9 cellular contexts compared by ENCODE assay signal in the genomic region with DNA sequence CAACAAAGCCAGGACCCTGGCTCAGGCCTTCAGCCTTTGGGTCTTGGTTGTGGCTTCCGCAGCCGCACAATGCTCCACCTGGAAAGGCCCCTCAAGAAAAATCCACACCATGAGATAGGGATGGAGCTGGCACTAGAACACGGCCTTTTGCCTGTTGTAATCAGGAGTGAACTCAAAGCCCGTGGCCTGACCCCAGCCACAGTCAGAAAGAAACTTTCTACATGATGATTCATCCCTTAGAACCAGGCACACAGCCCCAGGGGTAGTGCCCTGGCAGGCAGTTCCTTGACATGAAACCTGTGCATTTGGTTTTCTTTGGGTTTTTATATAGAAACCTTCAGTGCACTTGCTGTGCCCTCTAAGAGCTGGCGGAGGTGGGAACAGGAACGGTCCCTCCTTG. TPM values are rescaled to one million over a fixed set of nuclear protein-coding genes. Genes with fewer than 3 reads are reported as not detected.
DNase-seq lines count a peak whose midpoint lies in the region; ATAC-seq and TF ChIP-seq lines count a peak whose summit lies in the region.
"Had no signal": no experiment of that assay in that cellular context is flagged by ENCODE, and none has a peak within 500 bp of the region (broad histone marks: within the 10 kb centered on the region; RNA-seq: fewer than 3 reads in every experiment).

No MANE protein-coding gene starts in this region.

- H3K4me1 Mint-ChIP-seq in HFFc6 (ENCODE audit: low read depth) = no peaks in the 10 kb centered on the region

- H3K27ac ChIP-seq in RWPE2 (ENCODE audit: poor library complexity, severe bottlenecking) (peak overlapping the region; percentile 34), substantia nigra (ENCODE audit: low read depth, low read length, poor library complexity, severe bottlenecking) (peak overlapping the region; percentile 97)
- H3K27ac ChIP-seq: KMS-11 had no signal

- TF ChIP-seq CTCF in RWPE2 (IDR thresholded peaks at IDR 0.05; ENCODE audit: poor library complexity, severe bottlenecking) = no peak
- TF ChIP-seq CTCF in foreskin fibroblast (IDR thresholded peaks at IDR 0.05; ENCODE audit: low read depth, low read length) = no peak
- TF ChIP-seq CTCF in HFFc6 (IDR thresholded peaks at IDR 0.05) = no peak

- no peaks in the 10 kb centered on the region for H3K9me3 ChIP-seq in RWPE2 (ENCODE audit: severe bottlenecking)

- H3K4me3 ChIP-seq in RWPE2 (ENCODE audit: severe bottlenecking) (no peak overlapping the region), foreskin fibroblast (ENCODE audit: low read depth in 1 of 2, low read length in 2 of 2) (no peak overlapping the region)

- H3K36me3 ChIP-seq in RWPE2 (ENCODE audit: low read depth) = no peaks in the 10 kb centered on the region

- H3K4me3 Mint-ChIP-seq in HFFc6 = no peak overlapping the region

- DNase-seq in RWPE2 (ENCODE audit: low spot score) = peak; percentile 90
- DNase-seq in foreskin fibroblast = peak; percentile 19 to 73
- peak in 1 of 49 donors; percentile 10 for DNase-seq in substantia nigra (lab: John Stamatoyannopoulos, UW)
- DNase-seq in HFFc6 = no peak
- DNase-seq in NCI-H1048 (lab: John Stamatoyannopoulos, UW) = no peak
- DNase-seq in SKM-1 (lab: John Stamatoyannopoulos, UW; ENCODE audit: unreplicated experiment) = no peak

- ATAC-seq in GM18517 (IDR thresholded peaks at IDR 0.05; ENCODE audit: unreplicated experiment) = peak; percentile 82
- ATAC-seq in HG02610 (IDR thresholded peaks at IDR 0.05; ENCODE audit: unreplicated experiment) = peak; percentile 77
- ATAC-seq in RWPE2 (ENCODE audit: low read depth) = peak; percentile 91

- peaks cover 23% of the 10 kb centered on the region for H3K27me3 Mint-ChIP-seq in HFFc6 (ENCODE audit: insufficient read depth)

- H3K9me3 Mint-ChIP-seq in HFFc6 = no peaks in the 10 kb centered on the region

- no peaks in the 10 kb centered on the region for H3K27me3 ChIP-seq in RWPE2 (ENCODE audit: insufficient read depth, poor library complexity, severe bottlenecking)

- peaks cover 27% of the 10 kb centered on the region for H3K4me1 ChIP-seq in RWPE2 (ENCODE audit: insufficient read depth, poor library complexity, severe bottlenecking)

- no peak overlapping the region for H3K27ac Mint-ChIP-seq in HFFc6

- H3K36me3 Mint-ChIP-seq in HFFc6 (ENCODE audit: low read depth) = no peaks in the 10 kb centered on the region

RNA-seq across cellular contexts. Expression of a gene that starts 5.1 kb away (rescaled TPM):
- under 1 TPM in 1 of 6 experiments, not detected in 5; 0.02 TPM for total RNA-seq in HFFc6 (2021; fragmentation: NEBNext Ultra II Directional; extraction: Animal tissue kit (Norgen Biotek cat#: 25700))

Comparison
In these comparisons a context has a peak if more than half of its experiments do, and no peak if none do; other contexts are left out.
1. DNase-seq: peak in RWPE2 (single experiment) and foreskin fibroblast (2 of 2); none in HFFc6 (single experiment), NCI-H1048 (single experiment) and SKM-1 (single experiment).
2. Peak in every context shown above with its lines, with median percentiles within 50 percentile points of each other: ATAC-seq.